In the genomic region with DNA sequence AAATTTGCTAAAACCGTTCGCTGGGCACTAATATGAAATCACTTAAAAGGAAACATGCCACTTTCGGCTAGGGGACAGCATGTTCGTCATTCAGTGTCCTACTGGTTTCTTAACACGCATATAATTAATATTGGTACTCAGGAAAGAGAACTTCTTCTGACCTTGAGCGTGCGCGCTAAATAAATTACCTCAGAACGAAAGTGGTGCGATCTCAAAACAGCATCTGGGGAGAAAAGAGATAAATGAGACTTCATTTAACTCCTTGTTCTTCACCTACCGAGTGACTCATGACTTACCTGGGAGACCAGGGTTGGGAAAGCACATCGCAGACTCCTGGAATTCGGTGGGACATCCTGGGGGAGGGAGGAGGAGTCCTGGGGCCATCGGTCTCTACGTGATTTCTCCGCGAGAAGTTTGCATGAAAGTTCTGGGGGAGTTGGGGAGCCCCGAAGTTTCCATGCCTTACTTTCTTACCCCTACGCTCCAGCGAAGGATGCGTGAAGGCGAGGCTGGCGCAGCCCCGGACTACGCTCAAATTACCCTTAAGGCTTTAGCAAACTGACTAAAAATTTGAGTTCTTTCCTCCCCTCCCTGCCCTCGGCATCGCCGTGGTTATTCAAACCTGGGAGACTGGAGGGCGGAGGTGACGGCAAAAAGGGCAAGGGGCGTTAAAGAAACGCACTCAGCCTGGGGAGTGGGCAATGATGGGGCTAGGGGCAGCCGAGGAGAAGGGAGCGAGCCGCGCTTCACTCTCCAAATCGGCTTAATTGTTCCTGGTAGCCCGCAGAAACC, we compare ENCODE assay signal across 1 cellular context.
TF ChIP-seq lines count a peak whose summit lies in the region.

No MANE protein-coding gene starts in this region.

TF ChIP-seq in GM12878, 131 proteins besides CTCF, POLR2A, EP300 and RAD21 (continued from another document):
- TF ChIP-seq ETV6 (conservative IDR thresholded peaks at IDR 0.05 in 1 of 2, IDR thresholded peaks at IDR 0.05 in 1 of 2; ENCODE audit: borderline replicate concordance in 1 of 2, low read depth in 1 of 2) = 0 out of 4 replicates have a peak, but pooled peaks of 1 of the 2 experiments have one; percentile 56
- TF ChIP-seq, protein P1, sequence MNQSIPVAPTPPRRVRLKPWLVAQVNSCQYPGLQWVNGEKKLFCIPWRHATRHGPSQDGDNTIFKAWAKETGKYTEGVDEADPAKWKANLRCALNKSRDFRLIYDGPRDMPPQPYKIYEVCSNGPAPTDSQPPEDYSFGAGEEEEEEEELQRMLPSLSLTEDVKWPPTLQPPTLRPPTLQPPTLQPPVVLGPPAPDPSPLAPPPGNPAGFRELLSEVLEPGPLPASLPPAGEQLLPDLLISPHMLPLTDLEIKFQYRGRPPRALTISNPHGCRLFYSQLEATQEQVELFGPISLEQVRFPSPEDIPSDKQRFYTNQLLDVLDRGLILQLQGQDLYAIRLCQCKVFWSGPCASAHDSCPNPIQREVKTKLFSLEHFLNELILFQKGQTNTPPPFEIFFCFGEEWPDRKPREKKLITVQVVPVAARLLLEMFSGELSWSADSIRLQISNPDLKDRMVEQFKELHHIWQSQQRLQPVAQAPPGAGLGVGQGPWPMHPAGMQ (IDR thresholded peaks at IDR 0.05; ENCODE audit: borderline replicate concordance) = no peak
- TF ChIP-seq SIX5 (IDR thresholded peaks at IDR 0.05; ENCODE audit: low read depth, low read length, severe bottlenecking) = no peak
